24 cellular contexts compared by ENCODE assay signal in the genomic region with DNA sequence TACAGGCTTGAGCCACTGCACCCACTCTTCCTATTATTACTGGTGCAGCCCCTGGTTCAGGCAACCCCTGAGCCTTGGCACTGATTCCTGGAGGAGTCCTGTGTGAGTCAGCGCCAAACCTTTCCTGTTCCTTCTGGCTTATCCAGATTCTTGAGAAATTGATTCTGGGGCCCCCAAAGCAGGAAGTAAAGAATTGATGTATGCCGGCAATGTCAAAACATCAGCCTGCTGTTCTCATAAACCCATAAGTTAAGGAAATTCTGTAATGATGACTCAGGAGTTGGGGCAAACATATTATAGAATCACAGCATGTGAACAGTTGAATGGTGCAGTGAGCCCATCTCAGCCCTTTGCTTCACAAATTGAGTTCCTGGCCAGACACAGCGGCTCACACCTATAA. TPM values are rescaled to one million over a fixed set of nuclear protein-coding genes. Genes with fewer than 3 reads are reported as not detected.
DNase-seq lines count a peak whose midpoint lies in the region; ATAC-seq and FAIRE-seq lines count a peak whose summit lies in the region.
"Had no signal": no experiment of that assay in that cellular context is flagged by ENCODE, and none has a peak within 500 bp of the region (broad histone marks: within the 10 kb centered on the region; RNA-seq: fewer than 3 reads in every experiment).

No MANE protein-coding gene starts in this region.

- DNase-seq in Daoy (ENCODE audit: low read depth): peak; percentile 85
- DNase-seq in HTR-8/SVneo (ENCODE audit: insufficient read length, low spot score): peak; percentile 72
- peak; percentile 42 for DNase-seq in T1000 (lab: John Stamatoyannopoulos, UW)
- DNase-seq in glomerular endothelial cell (ENCODE audit: extremely low read depth, low read depth, low spot score): peak; percentile 87
- DNase-seq in nucleus accumbens (lab: John Stamatoyannopoulos, UW): no peak
- no peak for DNase-seq in NCI-H1048 (lab: John Stamatoyannopoulos, UW)
- DNase-seq in NCI-H526 treated with DMSO at 0.1 percent for 48 hours (lab: John Stamatoyannopoulos, UW): no peak
- DNase-seq: activated CD4-positive, alpha-beta T cell treated with anti-CD3 and anti-CD28 coated beads, Interleukin-2, amount 50 U/mL, for 4 hours; activated naive CD4-positive, alpha-beta T cell treated with anti-CD3 and anti-CD28 coated beads for 36 hours; activated T-cell treated with anti-CD3 and anti-CD28 coated beads, Interleukin-2, amount 50 U/mL, for 1 hour; AML-193; dorsolateral prefrontal cortex; GF-D8; heart left ventricle; Kasumi-1; naive thymus-derived CD4-positive, alpha-beta T cell; NCI-H187 treated with DMSO at 0.1 percent for 48 hours; NCI-H510A had no signal

- no peak for FAIRE-seq in HTR-8/SVneo (lab: Jason Lieb, UNC)
- FAIRE-seq: islet of Langerhans had no signal

- no peak for ATAC-seq in HG02981 (IDR thresholded peaks at IDR 0.05; ENCODE audit: unreplicated experiment)
- ATAC-seq: esophagus mucosa; heart left ventricle; naive thymus-derived CD4-positive, alpha-beta T cell had no signal

RNA-seq across cellular contexts. Expression of gene OR7G3, which starts 1.4 kb away (rescaled TPM):
- total RNA-seq in Daoy (2014; rRNA removed; shearing (Covaris generic)): not detected in 2 replicates
- total RNA-seq in glomerular endothelial cell: not detected in 2 replicates
- total RNA-seq: activated naive CD4-positive, alpha-beta T cell treated with anti-CD3 and anti-CD28 coated beads for 36 hours; ascending aorta; dorsolateral prefrontal cortex; esophagus mucosa; heart left ventricle; naive thymus-derived CD4-positive, alpha-beta T cell; progenitor cell of endocrine pancreas; smooth muscle cell had no signal

RNA-seq across cellular contexts. Expression of gene ZNF317, which starts 12.0 kb away (rescaled TPM):
- 15.7 and 22.9 TPM in 2 replicates for total RNA-seq in Daoy (2014; rRNA removed; shearing (Covaris generic))
- 14.5 and 22.5 TPM in 2 replicates for total RNA-seq in glomerular endothelial cell

RNA-seq across cellular contexts. Expression of gene OR7G1, which starts 12.6 kb away (rescaled TPM):
- total RNA-seq in Daoy (2014; rRNA removed; shearing (Covaris generic)): not detected in 2 replicates
- not detected in 2 replicates for total RNA-seq in glomerular endothelial cell
- total RNA-seq: activated naive CD4-positive, alpha-beta T cell treated with anti-CD3 and anti-CD28 coated beads for 36 hours; ascending aorta; dorsolateral prefrontal cortex; esophagus mucosa; heart left ventricle; naive thymus-derived CD4-positive, alpha-beta T cell; progenitor cell of endocrine pancreas; smooth muscle cell had no signal

RNA-seq across cellular contexts. Expression of gene OR7G2, which starts 20.9 kb away (rescaled TPM):
- not detected in 2 replicates for total RNA-seq in Daoy (2014; rRNA removed; shearing (Covaris generic))
- total RNA-seq in glomerular endothelial cell: not detected in 2 replicates
- total RNA-seq: activated naive CD4-positive, alpha-beta T cell treated with anti-CD3 and anti-CD28 coated beads for 36 hours; ascending aorta; dorsolateral prefrontal cortex; esophagus mucosa; heart left ventricle; naive thymus-derived CD4-positive, alpha-beta T cell; progenitor cell of endocrine pancreas; smooth muscle cell had no signal

RNA-seq across cellular contexts. Expression of gene OR1M1, which starts 41.3 kb away (rescaled TPM):
- total RNA-seq in Daoy (2014; rRNA removed; shearing (Covaris generic)): not detected in 2 replicates
- not detected in 2 replicates for total RNA-seq in glomerular endothelial cell
- total RNA-seq: activated naive CD4-positive, alpha-beta T cell treated with anti-CD3 and anti-CD28 coated beads for 36 hours; ascending aorta; dorsolateral prefrontal cortex; esophagus mucosa; heart left ventricle; naive thymus-derived CD4-positive, alpha-beta T cell; progenitor cell of endocrine pancreas; smooth muscle cell had no signal

Comparison
In these comparisons a context has a peak if more than half of its experiments do, and no peak if none do; other contexts are left out.
1. DNase-seq: peak in Daoy (single experiment), HTR-8/SVneo (single experiment), T1000 (single experiment) and glomerular endothelial cell (single experiment); none in nucleus accumbens (0 of 56), NCI-H1048 (single experiment) and NCI-H526 treated with DMSO at 0.1 percent for 48 hours (single experiment).